Comparison of ENCODE assay signal across 1 cellular context in genomic region chr17:76388966-76389888, GRCh38.
TF ChIP-seq lines count a peak whose summit lies in the region.

No MANE protein-coding gene starts in this region.

TF ChIP-seq in HepG2, 621 proteins besides CTCF, POLR2A, EP300 and RAD21 (continued from another document):
- TF ChIP-seq PRDM10 (CRISPR knock-in tag; IDR thresholded peaks at IDR 0.05; ENCODE audit: low read depth), result 0 out of 2 replicates have a peak, but pooled peaks have one; percentile 25
- TF ChIP-seq ZNF781 (CRISPR knock-in tag; IDR thresholded peaks at IDR 0.05; ENCODE audit: borderline replicate concordance, not compliant biosample characterization), result no peak
- no peak for TF ChIP-seq HCFC1 (IDR thresholded peaks at IDR 0.05; ENCODE audit: low read depth, low read length)
- peak; percentile 96 for TF ChIP-seq AGO2 (optimal IDR thresholded peaks at IDR 0.05; ENCODE audit: low read depth, low read length)
- peak; percentile 28 for TF ChIP-seq ASH2L (IDR thresholded peaks at IDR 0.05; ENCODE audit: insufficient read length, low read depth, low read length)
- no peak for TF ChIP-seq TEAD2 (CRISPR knock-in tag; IDR thresholded peaks at IDR 0.05)
- peak; percentile 40; the same call in 1 of the 2 replicates for TF ChIP-seq MTA1 (CRISPR knock-in tag; IDR thresholded peaks at IDR 0.05; ENCODE audit: borderline replicate concordance)
- peak; percentile 93; the same call in 1 of the 2 replicates for TF ChIP-seq SSRP1 (CRISPR knock-in tag; IDR thresholded peaks at IDR 0.05)
- TF ChIP-seq FOSL1 (CRISPR knock-in tag; IDR thresholded peaks at IDR 0.05; ENCODE audit: borderline replicate concordance), result no peak
- no peak for TF ChIP-seq ZNF841 (CRISPR knock-in tag; IDR thresholded peaks at IDR 0.05; ENCODE audit: borderline replicate concordance)
- peak; percentile 19; the same call in 1 of the 2 replicates for TF ChIP-seq HIC2 (CRISPR knock-in tag; IDR thresholded peaks at IDR 0.05; ENCODE audit: low read depth)
- no peak for TF ChIP-seq FOXC1 (CRISPR knock-in tag; IDR thresholded peaks at IDR 0.05; ENCODE audit: borderline replicate concordance)
- TF ChIP-seq RBM22 (optimal IDR thresholded peaks at IDR 0.05; ENCODE audit: low read length), result peak; percentile 95
- 0 out of 2 replicates have a peak, but pooled peaks have one; percentile 17 for TF ChIP-seq MBD4 (IDR thresholded peaks at IDR 0.05; ENCODE audit: borderline replicate concordance, low read length)
- no peak for TF ChIP-seq NR2F1 (CRISPR knock-in tag; IDR thresholded peaks at IDR 0.05)
